In the genomic region with DNA sequence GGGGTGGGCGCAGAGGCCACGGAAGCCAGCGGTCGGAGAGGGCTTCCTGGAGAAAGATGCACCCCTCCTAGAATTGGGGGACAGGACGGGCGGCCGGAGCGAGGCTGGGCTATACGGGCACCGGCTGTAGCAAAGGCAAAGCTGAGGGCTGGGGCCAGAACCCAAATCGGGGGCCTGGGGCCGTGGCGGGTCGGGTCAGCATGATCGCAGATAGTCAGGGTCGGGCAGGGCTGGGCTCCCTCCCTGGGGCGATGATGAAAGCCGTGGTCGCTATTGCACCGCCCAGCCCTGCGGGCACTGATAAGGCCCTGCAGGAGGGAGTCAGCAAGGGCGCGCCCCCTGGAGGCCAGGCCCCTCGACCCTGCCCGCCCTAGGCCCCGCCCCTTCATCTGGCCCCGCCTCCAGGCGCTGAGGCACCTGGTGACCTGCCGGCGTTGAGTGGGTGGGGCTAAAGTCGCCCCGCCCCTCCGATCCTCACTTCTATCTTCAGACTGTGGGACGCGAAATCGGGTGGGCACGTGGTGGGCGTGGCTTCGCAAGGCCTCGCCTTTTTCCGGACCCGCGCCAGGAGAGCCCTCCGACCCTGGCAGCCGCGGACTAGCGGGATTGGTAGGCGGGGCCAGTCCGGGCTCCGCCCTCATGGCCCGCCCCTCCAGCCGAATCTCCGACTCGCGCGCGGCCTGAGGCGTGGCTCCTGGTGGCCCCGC, we compare ENCODE assay signal across 8 cellular contexts. TPM values are rescaled to one million over a fixed set of nuclear protein-coding genes. Genes with fewer than 3 reads are reported as not detected.
DNase-seq lines count a peak whose midpoint lies in the region; ATAC-seq, FAIRE-seq and TF ChIP-seq lines count a peak whose summit lies in the region.

No MANE protein-coding gene starts in this region.

- H3K4me1 ChIP-seq in H9 (ENCODE audit: insufficient read depth, low read length) (peaks cover 3% of the 10 kb centered on the region; the same call in 1 of the 2 replicates), RWPE2 (ENCODE audit: insufficient read depth, poor library complexity, severe bottlenecking) (peaks cover 36% of the 10 kb centered on the region)

- no peak overlapping the region for H2BK5ac ChIP-seq in H9 (ENCODE audit: insufficient read length, low read length)

- H3K36me3 Mint-ChIP-seq in H9 (ENCODE audit: insufficient read depth in 1 of 3, low read depth in 3 of 3) (no peaks in the 10 kb centered on the region), nephron progenitor cell (ENCODE audit: low read depth) (no peaks in the 10 kb centered on the region)

- H3K36me3 ChIP-seq in RWPE2 (ENCODE audit: low read depth): no peaks in the 10 kb centered on the region

- H4K8ac ChIP-seq in H9 (replicated peaks; ENCODE audit: insufficient read length, low read depth, low read length): no peak overlapping the region

- peaks cover 8% of the 10 kb centered on the region for H3K79me1 ChIP-seq in H9 (ENCODE audit: insufficient read depth, low read depth, low read length, poor library complexity, severe bottlenecking)

- no peaks in the 10 kb centered on the region; the same call in none of the 2 replicates for H3K27me3 Mint-ChIP-seq in H9 (ENCODE audit: low read depth)
- H3K27me3 Mint-ChIP-seq in nephron progenitor cell (ENCODE audit: low read depth, poor library complexity): peaks cover 8% of the 10 kb centered on the region
- H3K27me3 Mint-ChIP-seq in stimulated activated naive CD8-positive, alpha-beta T cell treated with anti-CD3 and anti-CD28 coated beads, Interleukin-15, amount 100 ng/mL, for 72 hours: no peaks in the 10 kb centered on the region

- no peaks in the 10 kb centered on the region for H3K27me3 ChIP-seq in H9 (ENCODE audit: insufficient read depth, low read length)
- no peaks in the 10 kb centered on the region for H3K27me3 ChIP-seq in RWPE2 (ENCODE audit: insufficient read depth, poor library complexity, severe bottlenecking)

- no peak overlapping the region for H4K91ac ChIP-seq in H9 (ENCODE audit: insufficient read length, low read depth, low read length)

- H3K9ac ChIP-seq in H9 (ENCODE audit: extremely low read depth, insufficient read length, low read length): peak overlapping the region; percentile 8

- no peaks in the 10 kb centered on the region for H3K9me3 ChIP-seq in H9 (ENCODE audit: control insufficient read depth, low read depth, low read length)
- no peaks in the 10 kb centered on the region for H3K9me3 ChIP-seq in RWPE2 (ENCODE audit: severe bottlenecking)

- H3K27ac Mint-ChIP-seq in H9: peak overlapping the region in 2 of 3 experiments; percentile 91 to 99; a peak in 4 of 7 replicates
- no peak overlapping the region for H3K27ac Mint-ChIP-seq in nephron progenitor cell
- H3K27ac Mint-ChIP-seq in stimulated activated naive CD8-positive, alpha-beta T cell treated with anti-CD3 and anti-CD28 coated beads, Interleukin-15, amount 100 ng/mL, for 72 hours: peak overlapping the region; percentile 99

- peak overlapping the region; percentile 76 for H3K4me3 ChIP-seq in RWPE2 (ENCODE audit: severe bottlenecking)

- peak overlapping the region; percentile 77 to 78 for H3K4me3 Mint-ChIP-seq in H9
- peak overlapping the region; percentile 75 for H3K4me3 Mint-ChIP-seq in nephron progenitor cell
- H3K4me3 Mint-ChIP-seq in stimulated activated naive CD8-positive, alpha-beta T cell treated with anti-CD3 and anti-CD28 coated beads, Interleukin-15, amount 100 ng/mL, for 72 hours: peak overlapping the region; percentile 81 to 93

- H3K4me2 ChIP-seq in H9 (ENCODE audit: insufficient read depth, insufficient read length, low read length): peak overlapping the region; percentile 58

- DNase-seq in H9 (peak; percentile 100), M059J (ENCODE audit: low read depth) (peak; percentile 88), RWPE2 (ENCODE audit: low spot score) (peak; percentile 91), fibroblast of the conjunctiva (ENCODE audit: low read depth) (peak; percentile 90), nephron progenitor cell (peak; percentile 100)
- peak; percentile 97 for DNase-seq in activated effector memory CD4-positive, alpha-beta T cell treated with Interleukin-2 at 50 U/mL for 16 hours
- DNase-seq in stimulated activated naive CD8-positive, alpha-beta T cell treated with anti-CD3 and anti-CD28 coated beads, Interleukin-15, amount 100 ng/mL, for 72 hours: peak; percentile 99 to 100

- no peaks in the 10 kb centered on the region for H4K20me1 ChIP-seq in H9 (ENCODE audit: control insufficient read depth, insufficient read depth, insufficient read length)

- H3K56ac ChIP-seq in H9 (ENCODE audit: insufficient read length, low read depth, low read length): no peak overlapping the region

- H3K23ac ChIP-seq in H9 (ENCODE audit: insufficient read length, low read depth, low read length): no peak overlapping the region

- H3K79me2 ChIP-seq in H9 (ENCODE audit: insufficient read depth, low read length): peaks cover 33% of the 10 kb centered on the region; the same call in 1 of the 2 replicates

- peak overlapping the region; percentile 64 for H3K14ac ChIP-seq in H9 (ENCODE audit: insufficient read depth, low read length)

- H2BK120ac ChIP-seq in H9 (ENCODE audit: low read depth, low read length, poor library complexity, severe bottlenecking): no peak overlapping the region

- no peak overlapping the region for H2BK12ac ChIP-seq in H9 (ENCODE audit: insufficient read length, low read depth, low read length)

- WGBS in H9 (ENCODE audit: extremely low coverage, insufficient read length, low lambda C conversion rate): no CpG with 5 or more reads among the region's 59 CpGs

- H3K4ac ChIP-seq in H9 (ENCODE audit: low read depth, low read length): no peak overlapping the region; the same call in 1 of the 2 replicates

- H2BK15ac ChIP-seq in H9 (ENCODE audit: low read depth, low read length): no peak overlapping the region

- H3K4me1 Mint-ChIP-seq in H9 (peaks cover 31 to 39% of the 10 kb centered on the region in 2 experiments), nephron progenitor cell (peaks cover 48% of the 10 kb centered on the region)
- H3K4me1 Mint-ChIP-seq in stimulated activated naive CD8-positive, alpha-beta T cell treated with anti-CD3 and anti-CD28 coated beads, Interleukin-15, amount 100 ng/mL, for 72 hours: peaks cover 62% of the 10 kb centered on the region

- no peak overlapping the region for H2AFZ ChIP-seq in H9 (ENCODE audit: low read length)

- no peak overlapping the region for H2AK5ac ChIP-seq in H9 (ENCODE audit: insufficient read length, low read length)

- H3T11ph ChIP-seq in H9 (ENCODE audit: low read length): no peak overlapping the region

- H2BK20ac ChIP-seq in H9 (ENCODE audit: low read depth, low read length, poor library complexity, severe bottlenecking): no peak overlapping the region

- TF ChIP-seq CTCF in H9 (conservative IDR thresholded peaks at IDR 0.05) (peak; percentile 80), RWPE2 (IDR thresholded peaks at IDR 0.05; ENCODE audit: poor library complexity, severe bottlenecking) (peak; percentile 72), nephron progenitor cell (IDR thresholded peaks at IDR 0.05) (peak; percentile 58)

- H4K5ac ChIP-seq in H9 (ENCODE audit: insufficient read length, low read depth, low read length): no peak overlapping the region

- FAIRE-seq in G401.6 (lab: Jason Lieb, UNC): peak; percentile 95

- ATAC-seq in RWPE2 (ENCODE audit: low read depth): peak; percentile 57
- ATAC-seq in stimulated activated naive CD8-positive, alpha-beta T cell treated with anti-CD3 and anti-CD28 coated beads, Interleukin-15, amount 100 ng/mL, for 72 hours: peak; percentile 81

- H3K23me2 ChIP-seq in H9 (ENCODE audit: insufficient read length, low read depth, low read length, poor library complexity, severe bottlenecking): peaks cover 13% of the 10 kb centered on the region

- H3K9me3 Mint-ChIP-seq in H9: no peaks in the 10 kb centered on the region; a peak in 1 of 5 replicates
- H3K9me3 Mint-ChIP-seq in nephron progenitor cell: no peaks in the 10 kb centered on the region
- H3K9me3 Mint-ChIP-seq in stimulated activated naive CD8-positive, alpha-beta T cell treated with anti-CD3 and anti-CD28 coated beads, Interleukin-15, amount 100 ng/mL, for 72 hours: no peaks in the 10 kb centered on the region

- H3K27ac ChIP-seq in H9 (ENCODE audit: insufficient read length, low read depth, low read length) (peak overlapping the region; percentile 47), RWPE2 (ENCODE audit: poor library complexity, severe bottlenecking) (peak overlapping the region; percentile 79)

- H3K18ac ChIP-seq in H9 (ENCODE audit: insufficient read length, low read depth, low read length): peak overlapping the region; percentile 76

RNA-seq across cellular contexts. Expression of a gene that starts 0.4 kb away (rescaled TPM):
- total RNA-seq in H9 (2021): 37.9 and 40.3 TPM in 2 replicates
- total RNA-seq in M059J (2014; rRNA removed; shearing (Covaris generic)): 31.5 and 48.6 TPM in 2 replicates

RNA-seq across cellular contexts. Expression of a gene that starts 36.4 kb away (rescaled TPM):
- total RNA-seq in H9 (2021): 11.4 and 13.1 TPM in 2 replicates
- 2.3 and 3.9 TPM in 2 replicates for total RNA-seq in M059J (2014; rRNA removed; shearing (Covaris generic))

Comparison
In these comparisons a context has a peak if more than half of its experiments do, and no peak if none do; other contexts are left out.
1. Peak in every context shown above with its lines: DNase-seq, ATAC-seq, H3K4me3 ChIP-seq and H3K27ac ChIP-seq.